ENCODE assay signal across 1 cellular context in genomic region chr20:43457640-43458421, GRCh38.
TF ChIP-seq lines count a peak whose summit lies in the region.

SRSF6 (plus strand) TSS chr20:43457896; CDS start chr20:43458034, 138 bp downstream.

TF ChIP-seq in Ishikawa, 13 proteins besides CTCF, POLR2A, EP300 and RAD21 (continued from another document):
- TF ChIP-seq CREB1 (IDR thresholded peaks at IDR 0.05; ENCODE audit: low read depth) (peak; percentile 74), CEBPB (IDR thresholded peaks at IDR 0.05) (no peak; the same call in 1 of the 2 replicates), TEAD4 (IDR thresholded peaks at IDR 0.05) (no peak), FOXM1 (IDR thresholded peaks at IDR 0.05; ENCODE audit: borderline replicate concordance, low read depth) (no peak)
